In genomic region chr7:129875745-129876411, GRCh38 we compare ENCODE assay signal across 11 cellular contexts.
A peak's percentile ranks its signal among the peaks of the same experiment; 100 is the strongest.
DNase-seq lines count a peak whose midpoint lies in the region; ATAC-seq and TF ChIP-seq lines count a peak whose summit lies in the region.
"Had no signal": no experiment of that assay in that cellular context is flagged by ENCODE, and none has a peak within 500 bp of the region (broad histone marks: within the 10 kb centered on the region; RNA-seq: fewer than 3 reads in every experiment).

No MANE protein-coding gene starts in this region.

- H3K27me3 Mint-ChIP-seq in activated CD4-positive, alpha-beta T cell treated with anti-CD3 and anti-CD28 coated beads, Interleukin-2, amount 10 ng/mL, durations not matched to agents 24 days and 14 days: no peaks in the 10 kb centered on the region
- no peaks in the 10 kb centered on the region for H3K27me3 Mint-ChIP-seq in activated naive CD8-positive, alpha-beta T cell treated with anti-CD3 and anti-CD28 coated beads, Interleukin-2, amount 50 U/mL, for 24 hours
- H3K27me3 Mint-ChIP-seq in stimulated activated naive CD8-positive, alpha-beta T cell treated with anti-CD3 and anti-CD28 coated beads, Interleukin-15, Interleukin-2, amounts not matched to agents 100 ng/mL and 50 ng/mL, for 24 hours: no peaks in the 10 kb centered on the region

- intact Hi-C loops in activated CD4-positive, alpha-beta T cell treated with anti-CD3 and anti-CD28 coated beads, Interleukin-2, amount 10 ng/mL, durations not matched to agents 24 days and 14 days (cut with micrococcal nuclease): no loop called here

- no peaks in the 10 kb centered on the region for H3K9me3 Mint-ChIP-seq in activated CD4-positive, alpha-beta T cell treated with anti-CD3 and anti-CD28 coated beads, Interleukin-2, amount 10 ng/mL, durations not matched to agents 24 days and 14 days
- no peaks in the 10 kb centered on the region for H3K9me3 Mint-ChIP-seq in activated naive CD8-positive, alpha-beta T cell treated with anti-CD3 and anti-CD28 coated beads, Interleukin-2, amount 50 U/mL, for 24 hours
- no peaks in the 10 kb centered on the region for H3K9me3 Mint-ChIP-seq in stimulated activated naive CD8-positive, alpha-beta T cell treated with anti-CD3 and anti-CD28 coated beads, Interleukin-15, Interleukin-2, amounts not matched to agents 100 ng/mL and 50 ng/mL, for 24 hours

- TF ChIP-seq CTCF in foreskin keratinocyte (conservative IDR thresholded peaks at IDR 0.05): no peak

- peaks cover 40% of the 10 kb centered on the region for H3K36me3 Mint-ChIP-seq in activated CD4-positive, alpha-beta T cell treated with anti-CD3 and anti-CD28 coated beads, Interleukin-2, amount 10 ng/mL, durations not matched to agents 24 days and 14 days (ENCODE audit: low read depth)
- H3K36me3 Mint-ChIP-seq in activated naive CD8-positive, alpha-beta T cell treated with anti-CD3 and anti-CD28 coated beads, Interleukin-2, amount 50 U/mL, for 24 hours (ENCODE audit: low read depth): peaks cover 16% of the 10 kb centered on the region
- H3K36me3 Mint-ChIP-seq in stimulated activated naive CD8-positive, alpha-beta T cell treated with anti-CD3 and anti-CD28 coated beads, Interleukin-15, Interleukin-2, amounts not matched to agents 100 ng/mL and 50 ng/mL, for 24 hours (ENCODE audit: low read depth): peaks cover 30% of the 10 kb centered on the region

- DNase-seq in activated CD4-positive, alpha-beta T cell treated with anti-CD3 and anti-CD28 coated beads, Interleukin-2, amount 10 ng/mL, durations not matched to agents 24 days and 14 days: no peak
- no peak for DNase-seq in activated CD4-positive, alpha-beta T cell treated with anti-CD3 and anti-CD28 coated beads for 1 hour
- DNase-seq in activated naive CD8-positive, alpha-beta T cell treated with anti-CD3 and anti-CD28 coated beads, Interleukin-2, amount 50 U/mL, for 24 hours: no peak
- DNase-seq in foreskin keratinocyte (peak in 1 of 2 donors; percentile 70), nucleus accumbens (lab: John Stamatoyannopoulos, UW) (no peak), NCI-H2081 treated with DMSO at 0.1 percent for 48 hours (lab: John Stamatoyannopoulos, UW) (no peak)
- DNase-seq: activated CD4-positive, CD25-positive, alpha-beta regulatory T cell treated with anti-CD3 and anti-CD28 coated beads, Interleukin-2, amount 50 U/mL, for 72 hours; lower lobe of right lung; retina had no signal

- H3K4me1 Mint-ChIP-seq in activated CD4-positive, alpha-beta T cell treated with anti-CD3 and anti-CD28 coated beads, Interleukin-2, amount 10 ng/mL, durations not matched to agents 24 days and 14 days: peaks cover 21% of the 10 kb centered on the region
- H3K4me1 Mint-ChIP-seq in activated naive CD8-positive, alpha-beta T cell treated with anti-CD3 and anti-CD28 coated beads, Interleukin-2, amount 50 U/mL, for 24 hours: peaks cover 51% of the 10 kb centered on the region
- peaks cover 53% of the 10 kb centered on the region for H3K4me1 Mint-ChIP-seq in stimulated activated naive CD8-positive, alpha-beta T cell treated with anti-CD3 and anti-CD28 coated beads, Interleukin-15, Interleukin-2, amounts not matched to agents 100 ng/mL and 50 ng/mL, for 24 hours (ENCODE audit: low read depth)

- peak overlapping the region; percentile 59 for H3K27ac ChIP-seq in foreskin keratinocyte
- H3K27ac ChIP-seq: lower lobe of right lung had no signal

- H3K27ac Mint-ChIP-seq in activated CD4-positive, alpha-beta T cell treated with anti-CD3 and anti-CD28 coated beads, Interleukin-2, amount 10 ng/mL, durations not matched to agents 24 days and 14 days: peak overlapping the region; percentile 7
- H3K27ac Mint-ChIP-seq in activated naive CD8-positive, alpha-beta T cell treated with anti-CD3 and anti-CD28 coated beads, Interleukin-2, amount 50 U/mL, for 24 hours: peak overlapping the region; percentile 31
- peak overlapping the region; percentile 33 for H3K27ac Mint-ChIP-seq in stimulated activated naive CD8-positive, alpha-beta T cell treated with anti-CD3 and anti-CD28 coated beads, Interleukin-15, Interleukin-2, amounts not matched to agents 100 ng/mL and 50 ng/mL, for 24 hours

- ATAC-seq in activated naive CD8-positive, alpha-beta T cell treated with anti-CD3 and anti-CD28 coated beads, Interleukin-2, amount 50 U/mL, for 24 hours: no peak
- ATAC-seq in foreskin keratinocyte (peak; percentile 69), GM19023 (IDR thresholded peaks at IDR 0.05; ENCODE audit: unreplicated experiment) (no peak)

- H3K4me1 ChIP-seq in foreskin keratinocyte: peaks cover 28% of the 10 kb centered on the region

- no peak overlapping the region for H3K4me3 Mint-ChIP-seq in activated CD4-positive, alpha-beta T cell treated with anti-CD3 and anti-CD28 coated beads, Interleukin-2, amount 10 ng/mL, durations not matched to agents 24 days and 14 days
- H3K4me3 Mint-ChIP-seq in activated naive CD8-positive, alpha-beta T cell treated with anti-CD3 and anti-CD28 coated beads, Interleukin-2, amount 50 U/mL, for 24 hours: no peak overlapping the region
- H3K4me3 Mint-ChIP-seq in stimulated activated naive CD8-positive, alpha-beta T cell treated with anti-CD3 and anti-CD28 coated beads, Interleukin-15, Interleukin-2, amounts not matched to agents 100 ng/mL and 50 ng/mL, for 24 hours: peak overlapping the region; percentile 24

- no peaks in the 10 kb centered on the region for H3K27me3 ChIP-seq in foreskin keratinocyte
